In genomic region chr13:24192811-24193162, GRCh38 we compare ENCODE assay signal across 15 cellular contexts. TPM values are rescaled to one million over a fixed set of nuclear protein-coding genes. Genes with fewer than 3 reads are reported as not detected.
DNase-seq lines count a peak whose midpoint lies in the region; ATAC-seq and TF ChIP-seq lines count a peak whose summit lies in the region.
"Had no signal": no experiment of that assay in that cellular context is flagged by ENCODE, and none has a peak within 500 bp of the region (broad histone marks: within the 10 kb centered on the region; RNA-seq: fewer than 3 reads in every experiment).

No MANE protein-coding gene starts in this region.

- H3K4me2 ChIP-seq in mesendoderm (ENCODE audit: low read length), result no peak overlapping the region
- H3K4me2 ChIP-seq: PC-9 had no signal

- no peaks in the 10 kb centered on the region for H3K9me3 ChIP-seq in body of pancreas
- no peaks in the 10 kb centered on the region for H3K9me3 ChIP-seq in upper lobe of right lung
- H3K9me3 ChIP-seq in SJCRH30 (replicated peaks), result 0 out of 2 replicates have a peak, but pooled peaks cover 3% of the 10 kb centered on the region
- H3K9me3 ChIP-seq: BE2C had no signal

- peak; percentile 70 for DNase-seq in DMS79 (lab: John Stamatoyannopoulos, UW)
- DNase-seq in DMS79 treated with DMSO at 0.1 percent for 48 hours (lab: John Stamatoyannopoulos, UW), result no peak
- DNase-seq in body of pancreas, result no peak
- DNase-seq in mesendoderm, result no peak
- no peak for DNase-seq in upper lobe of right lung
- no peak for DNase-seq in SJCRH30
- no peak for DNase-seq in D341Med (ENCODE audit: low spot score)
- DNase-seq: 8988T; BE2C; CD8-positive, alpha-beta T cell; NCI-H187 treated with DMSO at 0.1 percent for 48 hours; NCI-H82; PC-9 had no signal

- TF ChIP-seq CTCF in body of pancreas (IDR thresholded peaks at IDR 0.05), result no peak
- no peak for TF ChIP-seq CTCF in upper lobe of right lung (IDR thresholded peaks at IDR 0.05)

- peak overlapping the region; percentile 73 for H2BK5ac ChIP-seq in mesendoderm (ENCODE audit: low read length)

- H3K9ac ChIP-seq in mesendoderm (ENCODE audit: low read length), result no peak overlapping the region

- no peak overlapping the region for H3K4ac ChIP-seq in mesendoderm (ENCODE audit: low read depth, low read length)

- H2BK120ac ChIP-seq in mesendoderm (ENCODE audit: low read depth, low read length), result no peak overlapping the region

- H3K56ac ChIP-seq in mesendoderm (ENCODE audit: low read length), result peak overlapping the region; percentile 81

- peaks cover 7% of the 10 kb centered on the region for H3K79me1 ChIP-seq in mesendoderm (ENCODE audit: low read length)

- H3K4me3 ChIP-seq in body of pancreas, result no peak overlapping the region
- no peak overlapping the region for H3K4me3 ChIP-seq in mesendoderm (ENCODE audit: low read length)
- H3K4me3 ChIP-seq in upper lobe of right lung, result no peak overlapping the region
- no peak overlapping the region for H3K4me3 ChIP-seq in SJCRH30
- H3K4me3 ChIP-seq: PC-9, SJSA1 had no signal

- H2BK15ac ChIP-seq in mesendoderm (replicated peaks; ENCODE audit: low read depth), result no peak overlapping the region

- H3K36me3 ChIP-seq in body of pancreas (replicated peaks in 1 of 2; ENCODE audit: insufficient read depth in 1 of 2, low read depth in 2 of 2), result no peaks in the 10 kb centered on the region
- H3K36me3 ChIP-seq in mesendoderm (ENCODE audit: control insufficient read depth, insufficient read depth, low read length), result no peaks in the 10 kb centered on the region
- no peaks in the 10 kb centered on the region for H3K36me3 ChIP-seq in upper lobe of right lung
- H3K36me3 ChIP-seq in SJCRH30, result peaks cover 3% of the 10 kb centered on the region; the same call in 1 of the 2 replicates
- H3K36me3 ChIP-seq: BE2C had no signal

- H4K8ac ChIP-seq in mesendoderm (ENCODE audit: low read depth, low read length), result no peak overlapping the region

- WGBS in body of pancreas, 2 donors, result 80 to 93% methylated on average over 1 of the region's 1 CpG
- whole genome bisulfite sequencing in mesendoderm (ENCODE audit: extremely low coverage, insufficient coverage, low lambda C conversion rate), result no CpG with 5 or more reads among the region's 1 CpG

- no peak overlapping the region for H4K5ac ChIP-seq in mesendoderm (ENCODE audit: low read length)

- no peak for TF ChIP-seq POLR2A in body of pancreas (IDR thresholded peaks at IDR 0.05)

- H3K27ac ChIP-seq in body of pancreas, result peak overlapping the region in 3 of 4 donors; percentile 44 to 73 (median 51)
- H3K27ac ChIP-seq in mesendoderm (ENCODE audit: low read depth, low read length), result peak overlapping the region; percentile 84
- no peak overlapping the region for H3K27ac ChIP-seq in upper lobe of right lung
- H3K27ac ChIP-seq in SJCRH30, result no peak overlapping the region
- H3K27ac ChIP-seq: PC-9, SJSA1 had no signal

- peaks cover 70% of the 10 kb centered on the region for H3K4me1 ChIP-seq in body of pancreas
- H3K4me1 ChIP-seq in mesendoderm (ENCODE audit: control insufficient read depth, low read depth, low read length), result peaks cover 17% of the 10 kb centered on the region
- H3K4me1 ChIP-seq in upper lobe of right lung, result no peaks in the 10 kb centered on the region
- H3K4me1 ChIP-seq in SJCRH30, result no peaks in the 10 kb centered on the region
- H3K4me1 ChIP-seq: BE2C, SJSA1 had no signal

- intact Hi-C loops in body of pancreas (cut with DNase I) (no loop called here), upper lobe of right lung (cut with DNase I) (no loop called here)

- ATAC-seq in body of pancreas (no peak), upper lobe of right lung (peak; percentile 22), HG03571 (IDR thresholded peaks at IDR 0.05; ENCODE audit: unreplicated experiment) (no peak)
- ATAC-seq: CD8-positive, alpha-beta T cell had no signal

- H3K79me2 ChIP-seq in mesendoderm (ENCODE audit: control insufficient read depth, insufficient read depth, low read length), result peaks cover 3% of the 10 kb centered on the region

- peak overlapping the region; percentile 10 for H3K18ac ChIP-seq in mesendoderm (ENCODE audit: low read length)

- no peak overlapping the region for H3K23ac ChIP-seq in mesendoderm (ENCODE audit: low read length)

- H2AK5ac ChIP-seq in mesendoderm (ENCODE audit: low read length), result peak overlapping the region; percentile 40

- H3K27me3 ChIP-seq in body of pancreas (no peaks in the 10 kb centered on the region), mesendoderm (ENCODE audit: insufficient read depth, low read length, poor library complexity) (no peaks in the 10 kb centered on the region), upper lobe of right lung (no peaks in the 10 kb centered on the region), SJCRH30 (no peaks in the 10 kb centered on the region)
- H3K27me3 ChIP-seq: BE2C, SJSA1 had no signal

RNA-seq across cellular contexts. Expression of gene SPATA13, which starts 32.3 kb away (rescaled TPM):
- 100 to 1,000 TPM in 1 of 2 donors, 10 to 100 TPM in 1; 83.3 to 359 TPM for total RNA-seq in body of pancreas
- 16.1 TPM for polyA plus RNA-seq in mesendoderm (2013, experiment 1 of 2)
- 14.9 TPM for polyA plus RNA-seq in mesendoderm (2013, experiment 2 of 2)
- total RNA-seq in upper lobe of right lung, result 34.4 TPM
- 21.9 and 23.0 TPM in 2 replicates for total RNA-seq in SJCRH30 (2014; rRNA removed; shearing (Covaris generic))

Comparison
In these comparisons a context has a peak if more than half of its experiments do, and no peak if none do; other contexts are left out.
1. H3K27ac ChIP-seq: peak in body of pancreas (3 of 4) and mesendoderm (single experiment); none in upper lobe of right lung (single experiment) and SJCRH30 (single experiment).